Comparison of ENCODE assay signal across 1 cellular context in genomic region chr5:119439140-119439625, GRCh38.
A peak's percentile ranks its signal among the peaks of the same experiment; 100 is the strongest.
TF ChIP-seq lines count a peak whose summit lies in the region.

No MANE protein-coding gene starts in this region.

TF ChIP-seq in HepG2, 621 proteins besides CTCF, POLR2A, EP300 and RAD21 (continues in another document):
- TF ChIP-seq AHDC1 (CRISPR knock-in tag; IDR thresholded peaks at IDR 0.05; ENCODE audit: borderline replicate concordance) (peak; percentile 58; the same call in 1 of the 2 replicates), ETV5 (CRISPR knock-in tag; IDR thresholded peaks at IDR 0.05; ENCODE audit: borderline replicate concordance) (no peak), ZNF598 (CRISPR knock-in tag; IDR thresholded peaks at IDR 0.05; ENCODE audit: borderline replicate concordance) (peak; percentile 27; the same call in 1 of the 2 replicates), MYPOP (CRISPR knock-in tag; IDR thresholded peaks at IDR 0.05) (peak; percentile 55; the same call in 1 of the 2 replicates), HNRNPLL (IDR thresholded peaks at IDR 0.05; ENCODE audit: low read depth, low read length, poor library complexity, severe bottlenecking) (no peak), THAP9 (CRISPR knock-in tag; IDR thresholded peaks at IDR 0.05; ENCODE audit: borderline replicate concordance) (0 out of 2 replicates have a peak, but pooled peaks have one; percentile 16), YY1 (IDR thresholded peaks at IDR 0.05; ENCODE audit: insufficient read depth, insufficient replicate concordance, low read depth, low read length) (peak; percentile 35), GFI1 (CRISPR knock-in tag; IDR thresholded peaks at IDR 0.05; ENCODE audit: borderline replicate concordance) (0 out of 2 replicates have a peak, but pooled peaks have one; percentile 48), MED1 (CRISPR knock-in tag; IDR thresholded peaks at IDR 0.05) (peak; percentile 26; the same call in 1 of the 2 replicates), REPIN1 (CRISPR knock-in tag; IDR thresholded peaks at IDR 0.05; ENCODE audit: borderline replicate concordance, low read depth) (0 out of 2 replicates have a peak, but pooled peaks have one; percentile 17), RXRA (CRISPR knock-in tag; IDR thresholded peaks at IDR 0.05) (no peak), DRAP1 (CRISPR knock-in tag; IDR thresholded peaks at IDR 0.05) (peak; percentile 45; the same call in 1 of the 2 replicates), SALL1 (CRISPR knock-in tag; IDR thresholded peaks at IDR 0.05) (peak; percentile 57), SAP130 (CRISPR knock-in tag; IDR thresholded peaks at IDR 0.05; ENCODE audit: low read depth) (0 out of 2 replicates have a peak, but pooled peaks have one; percentile 19), TEAD3 (CRISPR knock-in tag; optimal IDR thresholded peaks at IDR 0.05; ENCODE audit: borderline replicate concordance) (peak; percentile 15), TFDP1 (CRISPR knock-in tag; IDR thresholded peaks at IDR 0.05; ENCODE audit: borderline replicate concordance) (no peak), TARDBP (CRISPR knock-in tag; IDR thresholded peaks at IDR 0.05) (peak; percentile 17; the same call in 1 of the 2 replicates), BCL3 (CRISPR knock-in tag; IDR thresholded peaks at IDR 0.05) (0 out of 2 replicates have a peak, but pooled peaks have one; percentile 49), FOXA3 (CRISPR knock-in tag; IDR thresholded peaks at IDR 0.05) (peak; percentile 54; the same call in 1 of the 2 replicates), ZNF546 (CRISPR knock-in tag; conservative IDR thresholded peaks at IDR 0.05) (no peak), ZNF614 (CRISPR knock-in tag; IDR thresholded peaks at IDR 0.05; ENCODE audit: borderline replicate concordance) (0 out of 2 replicates have a peak, but pooled peaks have one; percentile 18), ZNF552 (CRISPR knock-in tag; IDR thresholded peaks at IDR 0.05; ENCODE audit: borderline replicate concordance) (peak; percentile 35; the same call in 1 of the 2 replicates), ONECUT2 (CRISPR knock-in tag; IDR thresholded peaks at IDR 0.05) (no peak)
- TF ChIP-seq, protein P1, sequence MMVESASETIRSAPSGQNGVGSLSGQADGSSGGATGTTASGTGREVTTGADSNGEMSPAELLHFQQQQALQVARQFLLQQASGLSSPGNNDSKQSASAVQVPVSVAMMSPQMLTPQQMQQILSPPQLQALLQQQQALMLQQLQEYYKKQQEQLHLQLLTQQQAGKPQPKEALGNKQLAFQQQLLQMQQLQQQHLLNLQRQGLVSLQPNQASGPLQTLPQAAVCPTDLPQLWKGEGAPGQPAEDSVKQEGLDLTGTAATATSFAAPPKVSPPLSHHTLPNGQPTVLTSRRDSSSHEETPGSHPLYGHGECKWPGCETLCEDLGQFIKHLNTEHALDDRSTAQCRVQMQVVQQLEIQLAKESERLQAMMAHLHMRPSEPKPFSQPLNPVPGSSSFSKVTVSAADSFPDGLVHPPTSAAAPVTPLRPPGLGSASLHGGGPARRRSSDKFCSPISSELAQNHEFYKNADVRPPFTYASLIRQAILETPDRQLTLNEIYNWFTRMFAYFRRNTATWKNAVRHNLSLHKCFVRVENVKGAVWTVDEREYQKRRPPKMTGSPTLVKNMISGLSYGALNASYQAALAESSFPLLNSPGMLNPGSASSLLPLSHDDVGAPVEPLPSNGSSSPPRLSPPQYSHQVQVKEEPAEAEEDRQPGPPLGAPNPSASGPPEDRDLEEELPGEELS (CRISPR knock-in tag; IDR thresholded peaks at IDR 0.05) = peak; percentile 61
- TF ChIP-seq, protein P2, sequence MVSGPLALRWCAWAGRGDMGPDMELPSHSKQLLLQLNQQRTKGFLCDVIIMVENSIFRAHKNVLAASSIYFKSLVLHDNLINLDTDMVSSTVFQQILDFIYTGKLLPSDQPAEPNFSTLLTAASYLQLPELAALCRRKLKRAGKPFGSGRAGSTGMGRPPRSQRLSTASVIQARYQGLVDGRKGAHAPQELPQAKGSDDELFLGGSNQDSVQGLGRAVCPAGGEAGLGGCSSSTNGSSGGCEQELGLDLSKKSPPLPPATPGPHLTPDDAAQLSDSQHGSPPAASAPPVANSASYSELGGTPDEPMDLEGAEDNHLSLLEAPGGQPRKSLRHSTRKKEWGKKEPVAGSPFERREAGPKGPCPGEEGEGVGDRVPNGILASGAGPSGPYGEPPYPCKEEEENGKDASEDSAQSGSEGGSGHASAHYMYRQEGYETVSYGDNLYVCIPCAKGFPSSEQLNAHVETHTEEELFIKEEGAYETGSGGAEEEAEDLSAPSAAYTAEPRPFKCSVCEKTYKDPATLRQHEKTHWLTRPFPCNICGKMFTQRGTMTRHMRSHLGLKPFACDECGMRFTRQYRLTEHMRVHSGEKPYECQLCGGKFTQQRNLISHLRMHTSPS (CRISPR knock-in tag; IDR thresholded peaks at IDR 0.05; ENCODE audit: low read depth) = peak; percentile 42; the same call in 1 of the 2 replicates
- TF ChIP-seq, protein P3, sequence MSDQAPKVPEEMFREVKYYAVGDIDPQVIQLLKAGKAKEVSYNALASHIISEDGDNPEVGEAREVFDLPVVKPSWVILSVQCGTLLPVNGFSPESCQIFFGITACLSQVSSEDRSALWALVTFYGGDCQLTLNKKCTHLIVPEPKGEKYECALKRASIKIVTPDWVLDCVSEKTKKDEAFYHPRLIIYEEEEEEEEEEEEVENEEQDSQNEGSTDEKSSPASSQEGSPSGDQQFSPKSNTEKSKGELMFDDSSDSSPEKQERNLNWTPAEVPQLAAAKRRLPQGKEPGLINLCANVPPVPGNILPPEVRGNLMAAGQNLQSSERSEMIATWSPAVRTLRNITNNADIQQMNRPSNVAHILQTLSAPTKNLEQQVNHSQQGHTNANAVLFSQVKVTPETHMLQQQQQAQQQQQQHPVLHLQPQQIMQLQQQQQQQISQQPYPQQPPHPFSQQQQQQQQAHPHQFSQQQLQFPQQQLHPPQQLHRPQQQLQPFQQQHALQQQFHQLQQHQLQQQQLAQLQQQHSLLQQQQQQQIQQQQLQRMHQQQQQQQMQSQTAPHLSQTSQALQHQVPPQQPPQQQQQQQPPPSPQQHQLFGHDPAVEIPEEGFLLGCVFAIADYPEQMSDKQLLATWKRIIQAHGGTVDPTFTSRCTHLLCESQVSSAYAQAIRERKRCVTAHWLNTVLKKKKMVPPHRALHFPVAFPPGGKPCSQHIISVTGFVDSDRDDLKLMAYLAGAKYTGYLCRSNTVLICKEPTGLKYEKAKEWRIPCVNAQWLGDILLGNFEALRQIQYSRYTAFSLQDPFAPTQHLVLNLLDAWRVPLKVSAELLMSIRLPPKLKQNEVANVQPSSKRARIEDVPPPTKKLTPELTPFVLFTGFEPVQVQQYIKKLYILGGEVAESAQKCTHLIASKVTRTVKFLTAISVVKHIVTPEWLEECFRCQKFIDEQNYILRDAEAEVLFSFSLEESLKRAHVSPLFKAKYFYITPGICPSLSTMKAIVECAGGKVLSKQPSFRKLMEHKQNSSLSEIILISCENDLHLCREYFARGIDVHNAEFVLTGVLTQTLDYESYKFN (CRISPR knock-in tag; conservative IDR thresholded peaks at IDR 0.05) = 0 out of 2 replicates have a peak, but pooled peaks have one; percentile 13
- TF ChIP-seq, protein P4, sequence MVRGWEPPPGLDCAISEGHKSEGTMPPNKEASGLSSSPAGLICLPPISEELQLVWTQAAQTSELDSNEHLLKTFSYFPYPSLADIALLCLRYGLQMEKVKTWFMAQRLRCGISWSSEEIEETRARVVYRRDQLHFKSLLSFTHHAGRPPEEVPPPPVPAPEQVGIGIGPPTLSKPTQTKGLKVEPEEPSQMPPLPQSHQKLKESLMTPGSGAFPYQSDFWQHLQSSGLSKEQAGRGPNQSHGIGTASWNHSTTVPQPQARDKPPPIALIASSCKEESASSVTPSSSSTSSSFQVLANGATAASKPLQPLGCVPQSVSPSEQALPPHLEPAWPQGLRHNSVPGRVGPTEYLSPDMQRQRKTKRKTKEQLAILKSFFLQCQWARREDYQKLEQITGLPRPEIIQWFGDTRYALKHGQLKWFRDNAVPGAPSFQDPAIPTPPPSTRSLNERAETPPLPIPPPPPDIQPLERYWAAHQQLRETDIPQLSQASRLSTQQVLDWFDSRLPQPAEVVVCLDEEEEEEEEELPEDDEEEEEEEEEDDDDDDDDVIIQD (CRISPR knock-in tag; IDR thresholded peaks at IDR 0.05; ENCODE audit: low read depth) = peak; percentile 58
